ENCODE assay signal across 13 cellular contexts in the genomic region with DNA sequence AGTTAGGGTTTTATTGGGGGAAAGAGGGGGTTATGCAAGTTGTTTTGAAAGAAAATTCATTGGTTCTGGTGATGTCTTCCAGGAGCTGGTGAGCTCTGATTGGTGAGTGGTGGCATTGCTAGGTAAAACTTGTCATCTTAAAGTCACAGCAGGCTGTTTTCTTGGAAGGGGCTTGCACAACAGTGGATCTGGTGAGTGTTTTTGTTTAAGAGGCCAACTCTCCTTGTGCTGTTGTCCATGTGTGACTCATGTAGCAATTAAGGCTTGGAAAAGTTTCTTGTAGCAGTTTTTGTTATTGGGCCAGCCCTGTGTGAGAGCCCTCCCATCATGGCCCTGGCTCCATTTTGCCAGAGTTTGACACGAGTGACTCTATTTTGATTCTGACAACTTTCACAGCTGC.
A peak's percentile ranks its signal among the peaks of the same experiment; 100 is the strongest.
DNase-seq lines count a peak whose midpoint lies in the region; ATAC-seq and TF ChIP-seq lines count a peak whose summit lies in the region.
"Had no signal": no experiment of that assay in that cellular context is flagged by ENCODE, and none has a peak within 500 bp of the region (broad histone marks: within the 10 kb centered on the region; RNA-seq: fewer than 3 reads in every experiment).

No MANE protein-coding gene starts in this region.

- H3K9me3 ChIP-seq in adipocyte (ENCODE audit: control insufficient read depth, low read length): no peaks in the 10 kb centered on the region
- no peaks in the 10 kb centered on the region for H3K9me3 ChIP-seq in gastroesophageal sphincter

- H3K4me3 ChIP-seq in adipocyte (ENCODE audit: low read length): no peak overlapping the region
- no peak overlapping the region for H3K4me3 ChIP-seq in gastroesophageal sphincter

- ATAC-seq in gastroesophageal sphincter (peak; percentile 77), GM19397 (IDR thresholded peaks at IDR 0.05; ENCODE audit: unreplicated experiment) (no peak)
- ATAC-seq: activated CD8-positive, alpha-beta T cell treated with anti-CD3 and anti-CD28 coated beads for 36 hours; stimulated activated memory B cell treated with anti-CD40 and anti-IgM and Interleukin-4, amounts not matched to agents 10 μg/mL and 1 μg/mL and 100 μg/mL, for 72 hours had no signal

- peak; percentile 53 for DNase-seq in A172 (ENCODE audit: low spot score)
- peak; percentile 85 for DNase-seq in H4 (ENCODE audit: low spot score)
- peak; percentile 67 for DNase-seq in adipocyte (ENCODE audit: low read depth)
- DNase-seq in medulla oblongata (ENCODE audit: extremely low spot score): no peak
- no peak for DNase-seq in GM10248 (ENCODE audit: extremely low spot score)
- DNase-seq in T-helper 1 cell: no peak
- DNase-seq: activated CD8-positive, alpha-beta T cell treated with anti-CD3 and anti-CD28 coated beads for 36 hours; posterior cingulate gyrus; T-helper 2 cell had no signal

- no peak for TF ChIP-seq CTCF in gastroesophageal sphincter (IDR thresholded peaks at IDR 0.05)
- no peak for TF ChIP-seq CTCF in GM10248 (IDR thresholded peaks at IDR 0.05; ENCODE audit: control extremely low read depth, extremely low read depth, low read depth, missing control alignments)

- no peak for TF ChIP-seq EP300 in gastroesophageal sphincter (IDR thresholded peaks at IDR 0.05)

- no peak overlapping the region for H3K27ac ChIP-seq in gastroesophageal sphincter
- H3K27ac ChIP-seq: KMS-11 had no signal

- POLR2A ChIA-PET in GM10248 (lab: Yijun Ruan, JAX): no interaction called here

- no peaks in the 10 kb centered on the region for H3K36me3 ChIP-seq in adipocyte (ENCODE audit: control insufficient read depth, insufficient read depth, low read length, severe bottlenecking)
- H3K36me3 ChIP-seq in gastroesophageal sphincter: no peaks in the 10 kb centered on the region

- H3K9ac ChIP-seq in adipocyte (ENCODE audit: low read length): no peak overlapping the region
- H3K9ac ChIP-seq: KMS-11 had no signal

- TF ChIP-seq POLR2A in gastroesophageal sphincter (IDR thresholded peaks at IDR 0.05): no peak

- WGBS in gastroesophageal sphincter (ENCODE audit: low coverage in 1 of 2), 2 donors: 60% methylated on average over 1 of the region's 1 CpG; no CpG with 5 or more reads in 1 of the 2 donors

- H3K27me3 ChIP-seq in adipocyte (replicated peaks; ENCODE audit: control insufficient read depth, insufficient read depth, low read length): no peaks in the 10 kb centered on the region
- no peaks in the 10 kb centered on the region for H3K27me3 ChIP-seq in gastroesophageal sphincter

- H3K4me1 ChIP-seq in adipocyte (ENCODE audit: control insufficient read depth, insufficient read depth, low read length): peaks cover 12% of the 10 kb centered on the region
- H3K4me1 ChIP-seq in gastroesophageal sphincter: no peaks in the 10 kb centered on the region

- CTCF ChIA-PET in GM10248 (lab: Yijun Ruan, JAX): interaction anchor here (0.9 kb wide), 1 partner anchor 11 kb away, joined by 3 read pairs; no protein-coding TSS in a partner anchor

Comparison
In these comparisons a context has a peak if more than half of its experiments do, and no peak if none do; other contexts are left out.
1. DNase-seq: peak in A172 (single experiment), H4 (single experiment) and adipocyte (single experiment); none in medulla oblongata (single experiment), GM10248 (single experiment) and T-helper 1 cell (0 of 5).